ENCODE assay signal across 19 cellular contexts in genomic region chr3:127431066-127431465, GRCh38.
DNase-seq lines count a peak whose midpoint lies in the region; ATAC-seq and TF ChIP-seq lines count a peak whose summit lies in the region.
"Had no signal": no experiment of that assay in that cellular context is flagged by ENCODE, and none has a peak within 500 bp of the region (broad histone marks: within the 10 kb centered on the region; RNA-seq: fewer than 3 reads in every experiment).

No MANE protein-coding gene starts in this region.

- ATAC-seq in GM21723 (IDR thresholded peaks at IDR 0.05; ENCODE audit: unreplicated experiment) (no peak), GM18861 (IDR thresholded peaks at IDR 0.05; ENCODE audit: unreplicated experiment) (no peak)
- ATAC-seq: activated naive CD8-positive, alpha-beta T cell treated with anti-CD3 and anti-CD28 coated beads, Interleukin-2, amount 50 U/mL, for 24 hours; effector memory CD8-positive, alpha-beta T cell; heart right ventricle; T-cell had no signal

- no peak overlapping the region for H3K4me3 Mint-ChIP-seq in Calu3 (ENCODE audit: low read depth, unreplicated experiment)
- H3K4me3 Mint-ChIP-seq: activated CD4-positive, alpha-beta memory T cell treated with anti-CD3 and anti-CD28 coated beads for 36 hours; activated naive CD8-positive, alpha-beta T cell treated with anti-CD3 and anti-CD28 coated beads, Interleukin-2, amount 50 U/mL, for 24 hours; activated T-helper 1 cell treated with anti-CD3 and anti-CD28 coated beads, Interleukin-12 subunit alpha, Interleukin-12 subunit beta, Interleukin-2, Interleukin-4 antibody, amounts not matched to agents 30 ng/mL and 10 ng/mL and 1 ng/mL, durations not matched to agents 14 hours and 24 hours and 36 hours; effector memory CD8-positive, alpha-beta T cell; nephron progenitor cell; T-cell had no signal

- no peaks in the 10 kb centered on the region for H3K9me3 Mint-ChIP-seq in Calu3 (ENCODE audit: low read depth, unreplicated experiment)
- H3K9me3 Mint-ChIP-seq: activated CD4-positive, alpha-beta memory T cell treated with anti-CD3 and anti-CD28 coated beads for 36 hours; activated naive CD8-positive, alpha-beta T cell treated with anti-CD3 and anti-CD28 coated beads, Interleukin-2, amount 50 U/mL, for 24 hours; activated T-helper 1 cell treated with anti-CD3 and anti-CD28 coated beads, Interleukin-12 subunit alpha, Interleukin-12 subunit beta, Interleukin-2, Interleukin-4 antibody, amounts not matched to agents 30 ng/mL and 10 ng/mL and 1 ng/mL, durations not matched to agents 14 hours and 24 hours and 36 hours; effector memory CD8-positive, alpha-beta T cell; nephron progenitor cell; T-cell had no signal

- intact Hi-C loops in Calu3 (cut with micrococcal nuclease; ENCODE audit: unreplicated experiment) = loop anchor here (10.0 kb wide), 1 partner anchor 386 kb away; no protein-coding TSS in a partner anchor

- no TSS peak for BruUV-seq in Calu3 (replicated peaks; lab: Mats Ljungman, UMichigan)

- no peaks in the 10 kb centered on the region for H3K36me3 Mint-ChIP-seq in Calu3 (ENCODE audit: insufficient read depth, unreplicated experiment)
- H3K36me3 Mint-ChIP-seq: activated CD4-positive, alpha-beta memory T cell treated with anti-CD3 and anti-CD28 coated beads for 36 hours; T-cell had no signal

- POLR2A ChIA-PET in HEK293T (lab: Yijun Ruan, JAX) = no interaction called here

- in situ Hi-C loops in G401 (cut with HindIII; ENCODE audit: low sequenced_read_pairs) = no loop called here

- TF ChIP-seq CTCF in Calu3 (IDR thresholded peaks at IDR 0.05; ENCODE audit: unreplicated experiment) = no peak

- CTCF ChIA-PET in Calu3 (lab: Charles Lee) (interaction anchor here (0.6 to 1.4 kb wide), 4 partner anchors 25 to 586 kb away, joined by 3 to 5 read pairs (median 3); no protein-coding TSS in a partner anchor), HEK293T (lab: Yijun Ruan, JAX) (no interaction called here)

- H3K4me1 Mint-ChIP-seq in Calu3 (ENCODE audit: low read depth, unreplicated experiment) = no peaks in the 10 kb centered on the region
- H3K4me1 Mint-ChIP-seq: activated naive CD8-positive, alpha-beta T cell treated with anti-CD3 and anti-CD28 coated beads, Interleukin-2, amount 50 U/mL, for 24 hours; T-cell had no signal

- peaks cover 72% of the 10 kb centered on the region for H3K27me3 Mint-ChIP-seq in Calu3 (ENCODE audit: unreplicated experiment)

- H3K27ac Mint-ChIP-seq in Calu3 (ENCODE audit: unreplicated experiment) = no peak overlapping the region
- H3K27ac Mint-ChIP-seq: activated CD4-positive, alpha-beta memory T cell treated with anti-CD3 and anti-CD28 coated beads for 36 hours; activated naive CD8-positive, alpha-beta T cell treated with anti-CD3 and anti-CD28 coated beads, Interleukin-2, amount 50 U/mL, for 24 hours; activated T-helper 1 cell treated with anti-CD3 and anti-CD28 coated beads, Interleukin-12 subunit alpha, Interleukin-12 subunit beta, Interleukin-2, Interleukin-4 antibody, amounts not matched to agents 30 ng/mL and 10 ng/mL and 1 ng/mL, durations not matched to agents 14 hours and 24 hours and 36 hours; effector memory CD8-positive, alpha-beta T cell; nephron progenitor cell; T-cell had no signal

- DNase-seq in Calu3 = peak; percentile 38
- peak; percentile 19 for DNase-seq in G401 (ENCODE audit: low spot score)
- peak; percentile 47 to 73 for DNase-seq in NCI-H446 (lab: John Stamatoyannopoulos, UW)
- peak; percentile 6 for DNase-seq in iris pigment epithelial cell (ENCODE audit: low read depth)
- DNase-seq in HEK293T (ENCODE audit: extremely low spot score) = no peak
- no peak for DNase-seq in HK-2 (ENCODE audit: unreplicated experiment)
- DNase-seq: activated naive CD8-positive, alpha-beta T cell treated with anti-CD3 and anti-CD28 coated beads, Interleukin-2, amount 50 U/mL, for 24 hours; DMS53; effector memory CD8-positive, alpha-beta T cell; GOT3; heart right ventricle; NCI-H1436; nephron progenitor cell; NK-92 treated with Interleukin-12 subunit alpha and Interleukin-12 subunit beta, amount 100 ng/mL, for 24 hours; T-cell had no signal

TF ChIP-seq in HEK293T, 16 proteins besides CTCF, POLR2A, EP300 and RAD21:
- TF ChIP-seq SP1 (IDR thresholded peaks at IDR 0.05) (no peak), TARDBP (IDR thresholded peaks at IDR 0.05) (no peak), SUZ12 (IDR thresholded peaks at IDR 0.05) (no peak), NFRKB (IDR thresholded peaks at IDR 0.05) (no peak), FOXK2 (IDR thresholded peaks at IDR 0.05) (no peak), ARNT (IDR thresholded peaks at IDR 0.05) (no peak), ZNF384 (IDR thresholded peaks at IDR 0.05) (no peak), PKNOX1 (IDR thresholded peaks at IDR 0.05) (no peak), HDGF (IDR thresholded peaks at IDR 0.05; ENCODE audit: borderline replicate concordance) (no peak), FOXM1 (IDR thresholded peaks at IDR 0.05; ENCODE audit: borderline replicate concordance) (no peak), FOXA1 (IDR thresholded peaks at IDR 0.05) (no peak), L3MBTL2 (conservative IDR thresholded peaks at IDR 0.05) (no peak), ELF4 (IDR thresholded peaks at IDR 0.05) (no peak), BHLHE40 (IDR thresholded peaks at IDR 0.05; ENCODE audit: borderline replicate concordance) (no peak), LEF1 (IDR thresholded peaks at IDR 0.05; ENCODE audit: borderline replicate concordance) (no peak), CTBP1 (IDR thresholded peaks at IDR 0.05; ENCODE audit: borderline replicate concordance) (no peak)
TF ChIP-seq in HEK293T: peak in this region for 0.

Comparison
In these comparisons a context has a peak if more than half of its experiments do, and no peak if none do; other contexts are left out.
1. DNase-seq: peak in Calu3 (single experiment), G401 (single experiment), NCI-H446 (2 of 2) and iris pigment epithelial cell (single experiment); none in HEK293T (single experiment) and HK-2 (single experiment).